12 cellular contexts compared by ENCODE assay signal in the genomic region with DNA sequence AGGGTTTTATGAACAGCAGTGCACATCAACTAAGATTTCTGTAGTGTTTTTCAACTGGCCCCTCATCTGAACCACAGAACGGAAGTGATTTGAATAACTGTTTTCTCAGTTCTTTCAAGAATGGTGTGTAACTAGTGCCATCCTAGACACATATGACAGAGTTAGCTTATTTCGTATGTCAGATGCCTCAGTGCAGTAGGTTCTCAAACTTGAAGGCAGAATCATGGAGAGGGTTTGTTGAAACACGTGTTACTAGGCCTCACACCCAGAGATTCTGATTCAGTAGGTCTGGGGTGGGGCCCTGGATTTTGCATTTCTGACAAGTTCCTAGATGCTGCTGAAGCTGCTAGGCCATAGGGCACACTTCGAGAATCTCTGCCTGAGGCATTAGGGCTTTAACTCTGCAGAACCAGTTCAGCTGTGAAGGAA. TPM values are rescaled to one million over a fixed set of nuclear protein-coding genes. Genes with fewer than 3 reads are reported as not detected.
DNase-seq lines count a peak whose midpoint lies in the region; ATAC-seq and TF ChIP-seq lines count a peak whose summit lies in the region.
"Had no signal": no experiment of that assay in that cellular context is flagged by ENCODE, and none has a peak within 500 bp of the region (broad histone marks: within the 10 kb centered on the region; RNA-seq: fewer than 3 reads in every experiment).

No MANE protein-coding gene starts in this region.

- H3K27me3 ChIP-seq in spleen (replicated peaks in 1 of 7): no peaks in the 10 kb centered on the region

- H3K9me3 ChIP-seq in spleen: no peaks in the 10 kb centered on the region

- peak; percentile 91 for ATAC-seq in GM18505 (IDR thresholded peaks at IDR 0.05; ENCODE audit: unreplicated experiment)
- ATAC-seq in GM21367 (IDR thresholded peaks at IDR 0.05; ENCODE audit: unreplicated experiment): peak; percentile 99
- peak; percentile 99 for ATAC-seq in HG03066 (IDR thresholded peaks at IDR 0.05; ENCODE audit: low read depth, unreplicated experiment)
- ATAC-seq: naive thymus-derived CD8-positive, alpha-beta T cell had no signal

- intact Hi-C loops in spleen (cut with DNase I; ENCODE audit: low total_unique reads): no loop called here

- no peak overlapping the region for H3K27ac ChIP-seq in spleen

- TF ChIP-seq POLR2A in GM18505 (IDR thresholded peaks at IDR 0.05; ENCODE audit: borderline replicate concordance, extremely low read depth, insufficient read depth, insufficient read length): no peak
- peak; percentile 33; the same call in 1 of the 2 replicates for TF ChIP-seq POLR2A in Raji (IDR thresholded peaks at IDR 0.05; ENCODE audit: insufficient read depth, low read depth, low read length)
- TF ChIP-seq POLR2A in spleen (IDR thresholded peaks at IDR 0.05): no peak

- no peak overlapping the region for H3K4me3 ChIP-seq in spleen

- peaks cover 0 to 74% (median 22%) of the 10 kb centered on the region in 6 donors for H3K36me3 ChIP-seq in spleen

- 78 to 91% (median 81%) methylated on average over 4 of the region's 4 CpGs for WGBS in spleen, 5 donors

- H3K4me1 ChIP-seq in spleen: no peaks in the 10 kb centered on the region

- DNase-seq in SK-N-DZ (ENCODE audit: low spot score): no peak
- DNase-seq in spleen: no peak
- DNase-seq in occipital lobe (lab: John Stamatoyannopoulos, UW): no peak
- DNase-seq in NCI-H1048 (lab: John Stamatoyannopoulos, UW): no peak
- DNase-seq: activated CD8-positive, alpha-beta memory T cell treated with anti-CD3 and anti-CD28 coated beads, Interleukin-2, amount 50 U/mL, for 4 hours; naive thymus-derived CD8-positive, alpha-beta T cell; NCI-H2171; stimulated activated CD4-positive, alpha-beta T cell treated with anti-CD3 and anti-CD28 coated beads, Interleukin-15, amount 100 ng/mL, for 24 hours had no signal

- TF ChIP-seq CTCF in spleen (IDR thresholded peaks at IDR 0.05 in 8 of 11, conservative IDR thresholded peaks at IDR 0.05 in 3 of 11): no peak

RNA-seq across cellular contexts. Expression of a gene that starts 49.0 kb away (rescaled TPM):
- polyA plus RNA-seq in SK-N-DZ (2014; cell fraction: cytosol; rRNA removed): 47.1 and 50.8 TPM in 2 replicates
- 19.9 and 29.8 TPM in 2 replicates for polyA plus RNA-seq in SK-N-DZ (2014; cell fraction: nucleus; rRNA removed)
- total RNA-seq in spleen: 10 to 100 TPM in 6 of 7 donors, 1 to 10 TPM in 1; 9.3 to 15.8 (median 14.5) TPM
- polyA plus RNA-seq in spleen: 10 to 100 TPM in 2 of 3 donors, 1 to 10 TPM in 1; 6.8 to 11.6 (median 10.3) TPM
- total RNA-seq in occipital lobe: 53.2 TPM
